15 cellular contexts compared by ENCODE assay signal in the genomic region with DNA sequence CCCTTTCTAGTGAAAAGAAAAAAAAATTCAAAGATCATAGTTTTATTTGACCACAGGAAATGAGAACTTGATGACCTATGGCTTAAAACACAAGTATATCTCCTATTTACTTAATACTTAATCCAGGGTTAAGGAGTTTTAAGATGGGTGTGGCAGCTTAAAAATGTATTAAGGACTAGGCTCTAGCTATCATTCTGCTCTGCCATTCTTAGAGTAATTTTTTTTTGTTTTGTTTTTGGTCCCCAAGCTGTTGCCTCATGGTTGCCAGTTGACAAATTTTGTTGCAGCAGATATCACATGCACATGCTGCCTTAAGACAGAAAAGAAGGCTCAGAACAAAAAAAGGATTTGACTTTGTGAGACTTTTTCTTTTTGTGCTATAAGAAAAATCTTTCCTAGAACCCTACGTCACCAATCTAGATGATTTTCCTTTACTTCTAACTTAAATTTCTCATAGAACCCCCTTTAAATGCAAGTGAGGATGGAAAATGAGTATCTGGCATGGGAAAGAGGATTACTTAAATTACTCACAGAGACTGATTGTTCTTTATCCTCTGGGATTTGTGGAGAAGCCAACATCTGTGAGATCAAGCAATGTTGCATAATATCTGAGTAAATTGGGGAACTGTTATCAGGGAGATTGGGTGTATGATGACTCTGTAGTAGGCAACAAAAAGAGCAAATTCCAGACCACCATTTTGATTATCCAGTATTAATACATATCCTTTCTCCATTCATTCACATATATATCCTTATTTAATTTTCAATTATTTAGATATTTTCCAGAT.
DNase-seq lines count a peak whose midpoint lies in the region; ATAC-seq, FAIRE-seq and TF ChIP-seq lines count a peak whose summit lies in the region.
"Had no signal": no experiment of that assay in that cellular context is flagged by ENCODE, and none has a peak within 500 bp of the region (broad histone marks: within the 10 kb centered on the region; RNA-seq: fewer than 3 reads in every experiment).

No MANE protein-coding gene starts in this region.

- peak; percentile 78 for FAIRE-seq in D721Med (lab: Jason Lieb, UNC)
- FAIRE-seq: H54, RCC 7860 had no signal

- H3K9me3 ChIP-seq in A673 (ENCODE audit: low read depth, low read length, poor library complexity, severe bottlenecking) = peaks cover 5% of the 10 kb centered on the region
- peaks cover 0 to 23% of the 10 kb centered on the region in 2 donors for H3K9me3 ChIP-seq in left lung
- H3K9me3 ChIP-seq in SJCRH30 (replicated peaks) = no peaks in the 10 kb centered on the region

- DNase-seq in A673 (ENCODE audit: low spot score) = peak; percentile 18
- DNase-seq in D721Med (ENCODE audit: insufficient read length, low spot score) = peak; percentile 16
- peak; percentile 36 to 50 for DNase-seq in cardiac fibroblast (ENCODE audit: low read depth in 2 of 2)
- no peak for DNase-seq in left lung
- no peak for DNase-seq in SJCRH30
- no peak for DNase-seq in foreskin melanocyte
- DNase-seq: CD8-positive, alpha-beta T cell; NCI-H1436 treated with DMSO at 0.1 percent for 48 hours; NCI-H2081 treated with DMSO at 0.1 percent for 48 hours; NCI-H446 treated with DMSO at 0.1 percent for 48 hours; NCI-H748 treated with DMSO at 0.1 percent for 48 hours; SIG-M5 had no signal

- intact Hi-C loops in A673 (cut with micrococcal nuclease; ENCODE audit: unreplicated experiment) (no loop called here), left lung (cut with DNase I) (no loop called here)

- H3K27me3 ChIP-seq in A673 (replicated peaks; ENCODE audit: insufficient read depth, low read depth, low read length, poor library complexity) (no peaks in the 10 kb centered on the region), left lung (no peaks in the 10 kb centered on the region), SJCRH30 (no peaks in the 10 kb centered on the region)

- H3K4me1 ChIP-seq in A673 (ENCODE audit: insufficient read depth, low read length, poor library complexity, severe bottlenecking) (no peaks in the 10 kb centered on the region), left lung (no peaks in the 10 kb centered on the region), SJCRH30 (no peaks in the 10 kb centered on the region)

- no TSS peak for BruUV-seq in A673 (replicated peaks; lab: Mats Ljungman, UMichigan)

- H3K27ac ChIP-seq in A673 (ENCODE audit: low read depth, low read length, poor library complexity, severe bottlenecking) (no peak overlapping the region), left lung (no peak overlapping the region), SJCRH30 (no peak overlapping the region)

- H3K4me3 ChIP-seq in A673 (ENCODE audit: low read depth, low read length, poor library complexity, severe bottlenecking) (no peak overlapping the region), cardiac fibroblast (replicated peaks in 1 of 2; ENCODE audit: low read depth in 2 of 2, low read length in 2 of 2) (no peak overlapping the region), left lung (no peak overlapping the region), SJCRH30 (no peak overlapping the region)

- ATAC-seq in left lung (peak; percentile 77), HG03442 (IDR thresholded peaks at IDR 0.05; ENCODE audit: unreplicated experiment) (no peak)
- ATAC-seq: CD8-positive, alpha-beta T cell had no signal

- TF ChIP-seq CTCF in A673 (conservative IDR thresholded peaks at IDR 0.05; ENCODE audit: low read depth, low read length) (no peak), D721Med (IDR thresholded peaks at IDR 0.05; ENCODE audit: insufficient read depth, missing control alignments) (no peak), cardiac fibroblast (IDR thresholded peaks at IDR 0.05; ENCODE audit: low read depth, low read length) (no peak), left lung (IDR thresholded peaks at IDR 0.05) (no peak)

- no peaks in the 10 kb centered on the region for H3K36me3 ChIP-seq in A673 (ENCODE audit: insufficient read depth, low read length, poor library complexity, severe bottlenecking)
- H3K36me3 ChIP-seq in left lung = no peaks in the 10 kb centered on the region
- H3K36me3 ChIP-seq in SJCRH30 = no peaks in the 10 kb centered on the region

- POLR2A ChIA-PET in A673 (lab: Charles Lee; ENCODE audit: low non-redundant PET) = interaction anchor here (0.6 kb wide), 1 partner anchor 107 kb away, joined by 3 read pairs; no protein-coding TSS in a partner anchor

- CTCF ChIA-PET in A673 (lab: Charles Lee) = no interaction called here

Comparison
In these comparisons a context has a peak if more than half of its experiments do, and no peak if none do; other contexts are left out.
1. DNase-seq: peak in A673 (single experiment), D721Med (single experiment) and cardiac fibroblast (2 of 2); none in left lung (0 of 2), SJCRH30 (0 of 2) and foreskin melanocyte (single experiment).